Comparison of ENCODE assay signal across 1 cellular context in the genomic region with DNA sequence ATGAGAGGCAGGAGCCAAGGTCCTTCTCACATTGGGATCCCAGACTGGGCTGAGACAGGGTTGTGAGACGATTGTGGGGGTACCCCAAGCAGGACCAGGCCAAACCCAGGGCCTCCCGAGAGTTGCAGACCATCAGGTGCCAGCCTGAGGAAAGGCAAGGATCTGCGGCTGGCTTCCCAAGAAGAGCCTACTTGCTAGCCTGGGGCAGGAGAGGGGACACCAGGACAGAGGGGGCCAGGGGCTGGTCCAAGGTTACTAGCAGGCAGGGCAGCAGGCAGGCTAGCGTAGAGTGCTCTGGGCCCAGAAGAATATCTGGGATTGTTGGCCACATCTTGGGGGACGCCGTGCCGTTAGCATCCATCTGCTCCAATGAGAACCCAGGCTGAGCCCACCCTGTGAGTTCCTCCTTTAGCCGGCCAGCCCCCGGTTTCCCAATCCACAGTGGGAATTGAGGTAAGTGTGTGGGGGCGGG.
A peak's percentile ranks its signal among the peaks of the same experiment; 100 is the strongest.
TF ChIP-seq lines count a peak whose summit lies in the region.

No MANE protein-coding gene starts in this region.

TF ChIP-seq in K562, 482 proteins besides CTCF, POLR2A, EP300 and RAD21:
- 0 out of 2 replicates have a peak, but pooled peaks have one; percentile 16 for TF ChIP-seq HDGF (IDR thresholded peaks at IDR 0.05)
- TF ChIP-seq, protein P1, sequence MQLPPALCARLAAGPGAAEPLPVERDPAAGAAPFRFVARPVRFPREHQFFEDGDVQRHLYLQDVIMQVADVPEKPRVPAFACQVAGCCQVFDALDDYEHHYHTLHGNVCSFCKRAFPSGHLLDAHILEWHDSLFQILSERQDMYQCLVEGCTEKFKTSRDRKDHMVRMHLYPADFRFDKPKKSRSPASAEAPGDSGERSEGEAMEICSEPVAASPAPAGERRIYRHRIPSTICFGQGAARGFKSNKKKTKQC (CRISPR knock-in tag; IDR thresholded peaks at IDR 0.05), result 0 out of 2 replicates have a peak, but pooled peaks have one; percentile 4
- TF ChIP-seq, protein P2, sequence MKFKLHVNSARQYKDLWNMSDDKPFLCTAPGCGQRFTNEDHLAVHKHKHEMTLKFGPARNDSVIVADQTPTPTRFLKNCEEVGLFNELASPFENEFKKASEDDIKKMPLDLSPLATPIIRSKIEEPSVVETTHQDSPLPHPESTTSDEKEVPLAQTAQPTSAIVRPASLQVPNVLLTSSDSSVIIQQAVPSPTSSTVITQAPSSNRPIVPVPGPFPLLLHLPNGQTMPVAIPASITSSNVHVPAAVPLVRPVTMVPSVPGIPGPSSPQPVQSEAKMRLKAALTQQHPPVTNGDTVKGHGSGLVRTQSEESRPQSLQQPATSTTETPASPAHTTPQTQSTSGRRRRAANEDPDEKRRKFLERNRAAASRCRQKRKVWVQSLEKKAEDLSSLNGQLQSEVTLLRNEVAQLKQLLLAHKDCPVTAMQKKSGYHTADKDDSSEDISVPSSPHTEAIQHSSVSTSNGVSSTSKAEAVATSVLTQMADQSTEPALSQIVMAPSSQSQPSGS (CRISPR knock-in tag; IDR thresholded peaks at IDR 0.05), result no peak
- no peak for TF ChIP-seq ZFP30 (CRISPR knock-in tag; IDR thresholded peaks at IDR 0.05; ENCODE audit: borderline replicate concordance)
- TF ChIP-seq, protein P3, sequence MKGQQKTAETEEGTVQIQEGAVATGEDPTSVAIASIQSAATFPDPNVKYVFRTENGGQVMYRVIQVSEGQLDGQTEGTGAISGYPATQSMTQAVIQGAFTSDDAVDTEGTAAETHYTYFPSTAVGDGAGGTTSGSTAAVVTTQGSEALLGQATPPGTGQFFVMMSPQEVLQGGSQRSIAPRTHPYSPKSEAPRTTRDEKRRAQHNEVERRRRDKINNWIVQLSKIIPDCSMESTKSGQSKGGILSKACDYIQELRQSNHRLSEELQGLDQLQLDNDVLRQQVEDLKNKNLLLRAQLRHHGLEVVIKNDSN (CRISPR knock-in tag; IDR thresholded peaks at IDR 0.05), result 0 out of 2 replicates have a peak, but pooled peaks have one; percentile 13
- TF ChIP-seq, protein P4, sequence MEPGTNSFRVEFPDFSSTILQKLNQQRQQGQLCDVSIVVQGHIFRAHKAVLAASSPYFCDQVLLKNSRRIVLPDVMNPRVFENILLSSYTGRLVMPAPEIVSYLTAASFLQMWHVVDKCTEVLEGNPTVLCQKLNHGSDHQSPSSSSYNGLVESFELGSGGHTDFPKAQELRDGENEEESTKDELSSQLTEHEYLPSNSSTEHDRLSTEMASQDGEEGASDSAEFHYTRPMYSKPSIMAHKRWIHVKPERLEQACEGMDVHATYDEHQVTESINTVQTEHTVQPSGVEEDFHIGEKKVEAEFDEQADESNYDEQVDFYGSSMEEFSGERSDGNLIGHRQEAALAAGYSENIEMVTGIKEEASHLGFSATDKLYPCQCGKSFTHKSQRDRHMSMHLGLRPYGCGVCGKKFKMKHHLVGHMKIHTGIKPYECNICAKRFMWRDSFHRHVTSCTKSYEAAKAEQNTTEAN (CRISPR knock-in tag; IDR thresholded peaks at IDR 0.05), result 0 out of 2 replicates have a peak, but pooled peaks have one; percentile 20
- 0 out of 2 replicates have a peak, but pooled peaks have one; percentile 53 for TF ChIP-seq EGR1 (conservative IDR thresholded peaks at IDR 0.05)
